In genomic region chr16:27330542-27330941, GRCh38 we compare ENCODE assay signal across 1 cellular context.
TF ChIP-seq lines count a peak whose summit lies in the region.

No MANE protein-coding gene starts in this region.

TF ChIP-seq in WTC11, 78 proteins besides CTCF, POLR2A, EP300 and RAD21 (continued from another document):
- TF ChIP-seq ATF2 (CRISPR knock-in tag; IDR thresholded peaks at IDR 0.05; ENCODE audit: borderline replicate concordance, low read depth) (no peak), ATF6 (CRISPR knock-in tag; IDR thresholded peaks at IDR 0.05) (no peak), TP53 (CRISPR knock-in tag; IDR thresholded peaks at IDR 0.05) (no peak), GTF2I (CRISPR knock-in tag; conservative IDR thresholded peaks at IDR 0.05) (no peak), USF1 (CRISPR knock-in tag; IDR thresholded peaks at IDR 0.05) (no peak)
